Comparison of ENCODE assay signal across 9 cellular contexts in genomic region chr16:89574681-89575246, GRCh38. TPM values are rescaled to one million over a fixed set of nuclear protein-coding genes. Genes with fewer than 3 reads are reported as not detected.
DNase-seq lines count a peak whose midpoint lies in the region; ATAC-seq and TF ChIP-seq lines count a peak whose summit lies in the region.
"Had no signal": no experiment of that assay in that cellular context is flagged by ENCODE, and none has a peak within 500 bp of the region (broad histone marks: within the 10 kb centered on the region; RNA-seq: fewer than 3 reads in every experiment).

No MANE protein-coding gene starts in this region.

- H4K20me1 ChIP-seq in PC-3 (ENCODE audit: low read length) (no peaks in the 10 kb centered on the region), hepatocyte (ENCODE audit: insufficient read depth, poor library complexity, severe bottlenecking) (no peaks in the 10 kb centered on the region)

- ATAC-seq in PC-3: peak; percentile 83
- peak; percentile 76 for ATAC-seq in activated naive CD8-positive, alpha-beta T cell treated with anti-CD3 and anti-CD28 coated beads, Interleukin-2, amount 10 ng/mL, durations not matched to agents 7 days and 5 days (ENCODE audit: low read depth)
- no peak for ATAC-seq in GM18868 (IDR thresholded peaks at IDR 0.05; ENCODE audit: unreplicated experiment)
- ATAC-seq in GM18873 (IDR thresholded peaks at IDR 0.05; ENCODE audit: low FRiP score, unreplicated experiment): no peak

- H3K9me3 Mint-ChIP-seq in activated naive CD8-positive, alpha-beta T cell treated with anti-CD3 and anti-CD28 coated beads, Interleukin-2, amount 10 ng/mL, durations not matched to agents 7 days and 5 days: no peaks in the 10 kb centered on the region
- H3K9me3 Mint-ChIP-seq: T-helper 1 cell treated with Interleukin-12 subunit alpha and Interleukin-12 subunit beta and Interleukin-4 antibody, amounts not matched to agents 30 μg/mL and 1 μg/mL, for 36 hours had no signal

- CTCF ChIA-PET in PC-3 (lab: Charles Lee): no interaction called here

- H3K36me3 Mint-ChIP-seq in activated naive CD8-positive, alpha-beta T cell treated with anti-CD3 and anti-CD28 coated beads, Interleukin-2, amount 10 ng/mL, durations not matched to agents 7 days and 5 days: no peaks in the 10 kb centered on the region

- H3K27me3 Mint-ChIP-seq in activated naive CD8-positive, alpha-beta T cell treated with anti-CD3 and anti-CD28 coated beads, Interleukin-2, amount 10 ng/mL, durations not matched to agents 7 days and 5 days: peaks cover 18% of the 10 kb centered on the region

- DNase-seq in COR-L47 (lab: John Stamatoyannopoulos, UW) (peak; percentile 43), HAP-1 (ENCODE audit: low spot score in 2 of 2) (peak; percentile 71 to 85), PC-3 (peak; percentile 69), hepatocyte (ENCODE audit: low spot score) (peak; percentile 88)
- DNase-seq in activated naive CD8-positive, alpha-beta T cell treated with anti-CD3 and anti-CD28 coated beads, Interleukin-2, amount 10 ng/mL, durations not matched to agents 7 days and 5 days: peak; percentile 80
- DNase-seq in stimulated activated CD4-positive, alpha-beta T cell treated with anti-CD3 and anti-CD28 coated beads, Interleukin-12 subunit alpha, Interleukin-12 subunit beta, amount 100 ng/mL, for 48 hours (ENCODE audit: low read depth in 2 of 3, low spot score in 1 of 3): peak in 2 of 3 donors; percentile 50 to 61

- H3K27me3 ChIP-seq in HAP-1 (ENCODE audit: low read depth) (no peaks in the 10 kb centered on the region), PC-3 (ENCODE audit: low read length) (no peaks in the 10 kb centered on the region), hepatocyte (peaks cover 25% of the 10 kb centered on the region)

- no peaks in the 10 kb centered on the region for H3K9me2 ChIP-seq in PC-3 (replicated peaks; ENCODE audit: low read length)
- no peaks in the 10 kb centered on the region for H3K9me2 ChIP-seq in hepatocyte (replicated peaks; ENCODE audit: insufficient read depth)

- in situ Hi-C loops in HAP-1 (cut with MboI; ENCODE audit: low sequenced_read_pairs): loop anchor here (25.0 kb wide), 1 partner anchor 762 kb away; the partner anchor contains the start of genes APRT and CDT1

- H3K27ac Mint-ChIP-seq in activated naive CD8-positive, alpha-beta T cell treated with anti-CD3 and anti-CD28 coated beads, Interleukin-2, amount 10 ng/mL, durations not matched to agents 7 days and 5 days: no peak overlapping the region
- H3K27ac Mint-ChIP-seq: T-helper 1 cell treated with Interleukin-12 subunit alpha and Interleukin-12 subunit beta and Interleukin-4 antibody, amounts not matched to agents 30 μg/mL and 1 μg/mL, for 36 hours had no signal

- peak overlapping the region; percentile 51 for H3K9ac ChIP-seq in PC-3 (ENCODE audit: low read length)

- H3K4me1 Mint-ChIP-seq in activated naive CD8-positive, alpha-beta T cell treated with anti-CD3 and anti-CD28 coated beads, Interleukin-2, amount 10 ng/mL, durations not matched to agents 7 days and 5 days: peaks cover 10% of the 10 kb centered on the region

- POLR2A ChIA-PET in PC-3 (lab: Charles Lee; ENCODE audit: unreplicated experiment): interaction anchor here (0.7 kb wide), 1 partner anchor 67 kb away, joined by 7 read pairs; no protein-coding TSS in a partner anchor
- POLR2A ChIA-PET in activated naive CD8-positive, alpha-beta T cell treated with anti-CD3 and anti-CD28 coated beads, Interleukin-2, amount 10 ng/mL, durations not matched to agents 7 days and 5 days (lab: Charles Lee): no interaction called here

- H3K79me2 ChIP-seq in PC-3 (ENCODE audit: low read length): peaks cover 17% of the 10 kb centered on the region
- H3K79me2 ChIP-seq in hepatocyte: no peaks in the 10 kb centered on the region

- H3K27ac ChIP-seq in PC-3 (ENCODE audit: low read length) (no peak overlapping the region), hepatocyte (no peak overlapping the region)

- H3K4me3 ChIP-seq in HAP-1 (peak overlapping the region; percentile 47), PC-3 (ENCODE audit: low read length) (peak overlapping the region; percentile 69), hepatocyte (peak overlapping the region; percentile 20)

- no TSS peak for BruUV-seq in PC-3 (replicated peaks; lab: Mats Ljungman, UMichigan)

- H3K4me3 Mint-ChIP-seq in activated naive CD8-positive, alpha-beta T cell treated with anti-CD3 and anti-CD28 coated beads, Interleukin-2, amount 10 ng/mL, durations not matched to agents 7 days and 5 days: no peak overlapping the region
- H3K4me3 Mint-ChIP-seq: T-helper 1 cell treated with Interleukin-12 subunit alpha and Interleukin-12 subunit beta and Interleukin-4 antibody, amounts not matched to agents 30 μg/mL and 1 μg/mL, for 36 hours had no signal

- 6% methylated on average over 20 of the region's 55 CpGs for WGBS in hepatocyte (ENCODE audit: low lambda C conversion rate, missing lambda C conversion rate)

- peak; percentile 62 for TF ChIP-seq CTCF in PC-3 (conservative IDR thresholded peaks at IDR 0.05; ENCODE audit: low read depth, low read length)
- TF ChIP-seq CTCF in hepatocyte (IDR thresholded peaks at IDR 0.05; ENCODE audit: poor library complexity): peak; percentile 61

- H3K4me1 ChIP-seq in HAP-1 (peaks cover 6% of the 10 kb centered on the region), PC-3 (ENCODE audit: insufficient read depth, low read length) (peaks cover 6% of the 10 kb centered on the region; the same call in 1 of the 2 replicates), hepatocyte (ENCODE audit: insufficient read depth) (peaks cover 21% of the 10 kb centered on the region)

- H3K9me3 ChIP-seq in HAP-1 (no peaks in the 10 kb centered on the region), PC-3 (ENCODE audit: low read length) (no peaks in the 10 kb centered on the region), hepatocyte (ENCODE audit: low read depth) (no peaks in the 10 kb centered on the region)

- H3K4me2 ChIP-seq in PC-3 (ENCODE audit: low read length) (peak overlapping the region; percentile 92), hepatocyte (peak overlapping the region; percentile 84)

- intact Hi-C loops in PC-3 (cut with micrococcal nuclease): loop anchor here (1.0 kb wide), 1 partner anchor 67 kb away; no protein-coding TSS in a partner anchor

- peaks cover 24% of the 10 kb centered on the region for H3K36me3 ChIP-seq in HAP-1 (replicated peaks)
- H3K36me3 ChIP-seq in PC-3 (ENCODE audit: low read depth, low read length): peaks cover 3% of the 10 kb centered on the region; the same call in 1 of the 2 replicates
- H3K36me3 ChIP-seq in hepatocyte (replicated peaks; ENCODE audit: insufficient read depth, low read depth): no peaks in the 10 kb centered on the region

- H3F3A ChIP-seq in PC-3 (ENCODE audit: low read length, unreplicated experiment): no peaks in the 10 kb centered on the region

- H2AFZ ChIP-seq in PC-3 (ENCODE audit: low read length) (peak overlapping the region; percentile 84), hepatocyte (peak overlapping the region; percentile 68)

RNA-seq across cellular contexts. Expression of gene CPNE7, which starts 0.8 kb away (rescaled TPM):
- total RNA-seq in PC-3 (2014; rRNA removed) (29.7 and 49.2 TPM in 2 replicates), hepatocyte (6.6 and 8.7 TPM in 2 replicates)
- 1 to 10 TPM; 3.9 to 4.3 TPM for total RNA-seq in activated naive CD8-positive, alpha-beta T cell treated with anti-CD3 and anti-CD28 coated beads, Interleukin-2, amount 10 ng/mL, durations not matched to agents 7 days and 5 days
- 24.8 and 32.2 TPM in 2 replicates for polyA plus RNA-seq in hepatocyte

RNA-seq across cellular contexts. Expression of gene RPL13, which starts 14.3 kb away (rescaled TPM):
- 3,236 and 3,323 TPM in 2 replicates for total RNA-seq in PC-3 (2014; rRNA removed)
- 1,000 to 10,000 TPM; 2,631 to 2,711 TPM for total RNA-seq in activated naive CD8-positive, alpha-beta T cell treated with anti-CD3 and anti-CD28 coated beads, Interleukin-2, amount 10 ng/mL, durations not matched to agents 7 days and 5 days
- total RNA-seq in hepatocyte: 4,787 and 7,288 TPM in 2 replicates
- polyA plus RNA-seq in hepatocyte: 1,312 and 1,458 TPM in 2 replicates

RNA-seq across cellular contexts. Expression of gene DPEP1, which starts 38.7 kb away (rescaled TPM):
- total RNA-seq in PC-3 (2014; rRNA removed) (0.23 TPM in 1 of 2 replicates, not detected in the other), hepatocyte (48.3 and 52.9 TPM in 2 replicates)
- total RNA-seq in activated naive CD8-positive, alpha-beta T cell treated with anti-CD3 and anti-CD28 coated beads, Interleukin-2, amount 10 ng/mL, durations not matched to agents 7 days and 5 days: not detected
- 106 and 128 TPM in 2 replicates for polyA plus RNA-seq in hepatocyte

Comparison
In these comparisons a context has a peak if more than half of its experiments do, and no peak if none do; other contexts are left out.
1. ATAC-seq: peak in PC-3 (single experiment) and activated naive CD8-positive, alpha-beta T cell treated with anti-CD3 and anti-CD28 coated beads, Interleukin-2, amount 10 ng/mL, durations not matched to agents 7 days and 5 days (single experiment); none in GM18868 (single experiment) and GM18873 (single experiment).
2. RNA of gene DPEP1, which starts 38.7 kb away (total RNA-seq): 48.3 to 52.9 TPM in hepatocyte; 0.23 TPM in PC-3 and not detected in activated naive CD8-positive, alpha-beta T cell treated with anti-CD3 and anti-CD28 coated beads, Interleukin-2, amount 10 ng/mL, durations not matched to agents 7 days and 5 days; every median in the first group is over 10 times any median in the second.
3. Peak in every context shown above with its lines, with median percentiles within 50 percentile points of each other: DNase-seq and H3K4me3 ChIP-seq.